Comparison of ENCODE assay signal across 9 cellular contexts in the genomic region with DNA sequence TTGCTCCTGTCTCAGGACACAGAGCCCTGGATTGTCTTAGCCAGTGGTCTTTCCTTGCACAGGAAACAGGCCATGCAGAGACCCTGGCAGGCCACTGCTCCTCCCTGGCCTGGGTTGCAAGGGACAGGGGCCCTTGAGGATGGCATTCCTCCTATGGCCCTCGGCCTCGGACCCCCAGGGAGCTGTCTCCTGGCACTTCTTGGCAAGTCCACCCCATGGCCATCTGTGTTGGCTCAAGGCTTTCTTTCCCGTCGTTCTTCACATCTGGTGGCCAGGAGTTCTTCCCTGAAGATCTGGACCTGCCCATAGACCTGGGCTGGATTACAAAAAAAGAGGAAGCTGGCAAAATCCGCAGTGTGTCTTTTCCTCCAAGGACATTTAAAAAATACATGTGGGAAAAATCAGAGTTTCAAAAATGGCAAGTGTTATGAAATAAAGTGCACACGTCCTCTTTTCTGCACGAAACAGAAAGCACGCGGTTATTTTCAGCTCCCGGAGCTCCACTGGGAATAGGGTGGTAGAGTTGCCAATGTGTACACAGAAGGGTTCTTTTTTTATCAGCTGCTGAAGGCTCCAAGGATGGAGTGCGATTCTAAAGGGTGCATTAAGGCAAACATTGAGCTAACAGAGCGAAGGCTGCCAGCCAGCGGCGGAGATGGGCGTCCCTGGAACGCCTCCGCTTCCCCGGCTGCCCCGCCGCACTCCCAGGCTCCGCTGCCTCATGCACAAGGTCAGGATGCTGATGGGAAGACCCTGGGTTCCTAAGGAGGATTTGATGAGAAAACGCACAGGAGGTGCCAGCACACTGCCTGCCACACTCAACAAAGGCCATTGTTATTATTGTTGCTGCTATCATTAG.
DNase-seq lines count a peak whose midpoint lies in the region; ATAC-seq lines count a peak whose summit lies in the region.
"Had no signal": no experiment of that assay in that cellular context is flagged by ENCODE, and none has a peak within 500 bp of the region (broad histone marks: within the 10 kb centered on the region; RNA-seq: fewer than 3 reads in every experiment).

No MANE protein-coding gene starts in this region.

- H3K4me3 Mint-ChIP-seq in dendritic cell treated with granulocyte-macrophage colony-stimulating factor and Interleukin-4, amounts not matched to agents 40 ng/mL and 50 ng/mL, for 4 days: no peak overlapping the region

- H3K27me3 Mint-ChIP-seq in dendritic cell treated with granulocyte-macrophage colony-stimulating factor and Interleukin-4, amounts not matched to agents 40 ng/mL and 50 ng/mL, for 4 days: peaks cover 4% of the 10 kb centered on the region

- peaks cover 62% of the 10 kb centered on the region for H3K4me1 Mint-ChIP-seq in dendritic cell treated with granulocyte-macrophage colony-stimulating factor and Interleukin-4, amounts not matched to agents 40 ng/mL and 50 ng/mL, for 4 days (ENCODE audit: low read depth)

- no peak for ATAC-seq in GM18861 (IDR thresholded peaks at IDR 0.05; ENCODE audit: unreplicated experiment)

- no peaks in the 10 kb centered on the region for H3K36me3 Mint-ChIP-seq in dendritic cell treated with granulocyte-macrophage colony-stimulating factor and Interleukin-4, amounts not matched to agents 40 ng/mL and 50 ng/mL, for 4 days (ENCODE audit: low read depth)

- H3K9me3 Mint-ChIP-seq in dendritic cell treated with granulocyte-macrophage colony-stimulating factor and Interleukin-4, amounts not matched to agents 40 ng/mL and 50 ng/mL, for 4 days: no peaks in the 10 kb centered on the region

- DNase-seq in NOMO-1 treated with DMSO at 0.1 percent for 48 hours (lab: John Stamatoyannopoulos, UW; ENCODE audit: unreplicated experiment) (peak; percentile 41), NOMO-1 treated with dmso at 0.1 percent for 144 hours (lab: John Stamatoyannopoulos, UW; ENCODE audit: unreplicated experiment) (no peak), midbrain (lab: John Stamatoyannopoulos, UW) (peak; percentile 62), ureter (ENCODE audit: low spot score) (peak; percentile 47), NCI-H748 treated with DMSO at 0.1 percent for 48 hours (lab: John Stamatoyannopoulos, UW) (no peak), DMS 273 treated with DMSO at 0.1 percent for 48 hours (lab: John Stamatoyannopoulos, UW) (no peak)
- DNase-seq: dermis blood vessel endothelial cell had no signal

- peak overlapping the region; percentile 63 for H3K27ac Mint-ChIP-seq in dendritic cell treated with granulocyte-macrophage colony-stimulating factor and Interleukin-4, amounts not matched to agents 40 ng/mL and 50 ng/mL, for 4 days

- intact Hi-C loops in dendritic cell treated with granulocyte-macrophage colony-stimulating factor and Interleukin-4, amounts not matched to agents 40 ng/mL and 50 ng/mL, for 4 days (cut with micrococcal nuclease): no loop called here

Comparison
In these comparisons a context has a peak if more than half of its experiments do, and no peak if none do; other contexts are left out.
1. DNase-seq: peak in NOMO-1 treated with DMSO at 0.1 percent for 48 hours (single experiment), midbrain (single experiment) and ureter (single experiment); none in NOMO-1 treated with dmso at 0.1 percent for 144 hours (single experiment), NCI-H748 treated with DMSO at 0.1 percent for 48 hours (single experiment) and DMS 273 treated with DMSO at 0.1 percent for 48 hours (single experiment).